In genomic region chr19:33175886-33176669, GRCh38 we compare ENCODE assay signal across 8 cellular contexts. TPM values are rescaled to one million over a fixed set of nuclear protein-coding genes. Genes with fewer than 3 reads are reported as not detected.
A peak's percentile ranks its signal among the peaks of the same experiment; 100 is the strongest.
DNase-seq lines count a peak whose midpoint lies in the region; ATAC-seq and TF ChIP-seq lines count a peak whose summit lies in the region.

No MANE protein-coding gene starts in this region.

- ATAC-seq in HG02943 (IDR thresholded peaks at IDR 0.05; ENCODE audit: low read depth, unreplicated experiment) (peak; percentile 6), lung (ENCODE audit: insufficient read depth, low FRiP score) (peak; percentile 22), HG03520 (IDR thresholded peaks at IDR 0.05; ENCODE audit: unreplicated experiment) (no peak), GM19395 (IDR thresholded peaks at IDR 0.05; ENCODE audit: unreplicated experiment) (no peak)

- no peak for TF ChIP-seq CTCF in lung (IDR thresholded peaks at IDR 0.05; ENCODE audit: control extremely low read depth, extremely low read depth)
- no peak for TF ChIP-seq CTCF in tibial nerve (IDR thresholded peaks at IDR 0.05)

- H3K36me3 ChIP-seq in lung (ENCODE audit: control insufficient read depth in 2 of 2, insufficient read depth in 2 of 2, low read length in 2 of 2) = no peaks in the 10 kb centered on the region
- no peaks in the 10 kb centered on the region for H3K36me3 ChIP-seq in tibial nerve

- H3K4me3 ChIP-seq in lung (peak overlapping the region; percentile 64), tibial nerve (peak overlapping the region; percentile 78 to 92 (median 83))

- H3K27ac ChIP-seq in lung (ENCODE audit: low read depth in 1 of 2, low read length in 1 of 2) (peak overlapping the region; percentile 98), tibial nerve (peak overlapping the region; percentile 56 to 94 (median 92))

- no peak for TF ChIP-seq EP300 in tibial nerve (IDR thresholded peaks at IDR 0.05)

- peak; percentile 52 for DNase-seq in ELR (ENCODE audit: low read depth)
- peak; percentile 4 for DNase-seq in T follicular helper cell (ENCODE audit: low read depth)
- DNase-seq in dermis microvascular lymphatic vessel endothelial cell (ENCODE audit: low read depth in 2 of 2) = peak; percentile 25 to 58
- no peak for DNase-seq in lung (ENCODE audit: low spot score)
- DNase-seq in tibial nerve (ENCODE audit: low spot score in 2 of 2) = no peak

- 12 to 13% methylated on average over 21 to 25 of the region's 25 CpGs for WGBS in lung, 2 donors
- WGBS in tibial nerve, 2 donors = 14% methylated on average over 23 to 25 of the region's 25 CpGs

- H3K27me3 ChIP-seq in lung (ENCODE audit: control insufficient read depth, insufficient read depth) (no peaks in the 10 kb centered on the region), tibial nerve (no peaks in the 10 kb centered on the region)

- no peaks in the 10 kb centered on the region for H3K9me3 ChIP-seq in lung (ENCODE audit: control insufficient read depth in 2 of 2, insufficient read depth in 1 of 2, low read length in 1 of 2)
- no peaks in the 10 kb centered on the region for H3K9me3 ChIP-seq in tibial nerve

- no peak for TF ChIP-seq POLR2A in tibial nerve (IDR thresholded peaks at IDR 0.05)

- H3K4me1 ChIP-seq in lung (ENCODE audit: control insufficient read depth in 2 of 2, insufficient read depth in 2 of 2, low read length in 2 of 2) = peaks cover 0 to 6% of the 10 kb centered on the region in 2 donors
- H3K4me1 ChIP-seq in tibial nerve = peaks cover 0 to 22% (median 16%) of the 10 kb centered on the region in 4 donors

RNA-seq across cellular contexts. Expression of gene LRP3, which starts 18.1 kb away (rescaled TPM):
- 6.9 and 13.0 TPM in 2 replicates for total RNA-seq in dermis microvascular lymphatic vessel endothelial cell
- 10 to 100 TPM; 16.4 to 18.2 TPM for total RNA-seq in lung
- 10 to 100 TPM; 10.6 to 12.9 TPM for polyA plus RNA-seq in lung
- 10 to 100 TPM; 19.0 to 39.0 (median 30.2) TPM for total RNA-seq in tibial nerve

RNA-seq across cellular contexts. Expression of gene WDR88, which starts 44.2 kb away (rescaled TPM):
- total RNA-seq in dermis microvascular lymphatic vessel endothelial cell (not detected in 2 replicates), lung (not detected), tibial nerve (not detected)
- polyA plus RNA-seq in lung = not detected

RNA-seq across cellular contexts. Expression of gene SLC7A10, which starts 49.6 kb away (rescaled TPM):
- not detected in 2 replicates for total RNA-seq in dermis microvascular lymphatic vessel endothelial cell
- under 1 TPM; 0.21 to 0.71 TPM for total RNA-seq in lung
- polyA plus RNA-seq in lung = under 1 TPM; 0.02 to 0.10 TPM
- 10 to 100 TPM in 3 of 4 donors, 1 to 10 TPM in 1; 4.3 to 25.8 (median 13.2) TPM for total RNA-seq in tibial nerve

Comparison
In these comparisons a context has a peak if more than half of its experiments do, and no peak if none do; other contexts are left out.
1. DNase-seq: peak in ELR (single experiment), T follicular helper cell (single experiment) and dermis microvascular lymphatic vessel endothelial cell (2 of 2); none in lung (single experiment) and tibial nerve (0 of 2).
2. ATAC-seq: peak in HG02943 (single experiment) and lung (single experiment); none in HG03520 (single experiment) and GM19395 (single experiment).